In the genomic region with DNA sequence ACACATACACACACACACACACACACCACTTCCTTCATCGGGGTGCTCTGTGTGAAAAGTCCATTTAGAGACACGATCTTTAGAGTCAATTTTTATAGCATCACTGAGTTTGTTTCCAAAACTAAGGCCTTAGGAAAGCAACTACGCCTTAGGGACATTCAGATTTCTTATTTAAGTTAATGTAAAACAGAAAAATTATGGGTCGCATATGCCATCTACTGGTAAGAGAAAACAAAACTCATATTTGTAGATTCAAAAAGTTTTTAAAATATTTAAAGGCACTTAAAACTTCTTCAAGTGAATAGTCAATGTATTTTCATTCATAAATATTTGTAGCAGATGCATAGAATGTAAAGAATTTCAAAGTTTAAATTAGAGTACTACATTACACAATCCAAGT, we compare ENCODE assay signal across 8 cellular contexts.
A peak's percentile ranks its signal among the peaks of the same experiment; 100 is the strongest.
DNase-seq lines count a peak whose midpoint lies in the region; ATAC-seq and TF ChIP-seq lines count a peak whose summit lies in the region.

No MANE protein-coding gene starts in this region.

- CTCF ChIA-PET in naive thymus-derived CD4-positive, alpha-beta T cell (lab: Charles Lee) = no interaction called here

- no peaks in the 10 kb centered on the region for H3K9me3 Mint-ChIP-seq in naive thymus-derived CD4-positive, alpha-beta T cell

- H3K79me2 ChIP-seq in Karpas-422 (ENCODE audit: low read length) = no peaks in the 10 kb centered on the region

- H4K20me1 ChIP-seq in Karpas-422 (ENCODE audit: insufficient read depth, low read depth, low read length) = no peaks in the 10 kb centered on the region

- intact Hi-C loops in ascending aorta (cut with DNase I) (no loop called here), right lobe of liver (cut with DNase I) (no loop called here), posterior cingulate gyrus (cut with DNase I) (loop anchor here (10.0 kb wide), 1 partner anchor 356 kb away; no protein-coding TSS in a partner anchor)
- intact Hi-C loops in naive thymus-derived CD4-positive, alpha-beta T cell (cut with micrococcal nuclease) = no loop called here

- H3K27me3 Mint-ChIP-seq in naive thymus-derived CD4-positive, alpha-beta T cell = no peaks in the 10 kb centered on the region

- H3K4me2 ChIP-seq in Karpas-422 (ENCODE audit: low read depth, low read length, poor library complexity, severe bottlenecking) = no peak overlapping the region

- H3K27me3 ChIP-seq in BE2C (no peaks in the 10 kb centered on the region), Karpas-422 (ENCODE audit: low read length) (no peaks in the 10 kb centered on the region), ascending aorta (no peaks in the 10 kb centered on the region), right lobe of liver (no peaks in the 10 kb centered on the region)
- H3K27me3 ChIP-seq in naive thymus-derived CD4-positive, alpha-beta T cell (ENCODE audit: control insufficient read depth in 2 of 2, insufficient read depth in 2 of 2, low read length in 2 of 2) = no peaks in the 10 kb centered on the region

- peaks cover 11 to 27% (median 19%) of the 10 kb centered on the region in 7 donors for H3K4me1 Mint-ChIP-seq in naive thymus-derived CD4-positive, alpha-beta T cell

- H2AFZ ChIP-seq in Karpas-422 (ENCODE audit: low read length) = no peak overlapping the region

- H3K36me3 ChIP-seq in BE2C = peaks cover 12% of the 10 kb centered on the region
- H3K36me3 ChIP-seq in Karpas-422 (ENCODE audit: insufficient read depth, low read length) = peaks cover 3% of the 10 kb centered on the region; the same call in 1 of the 2 replicates
- peaks cover 0 to 20% of the 10 kb centered on the region in 2 donors for H3K36me3 ChIP-seq in ascending aorta
- peaks cover 0 to 5% (median 2%) of the 10 kb centered on the region in 4 donors for H3K36me3 ChIP-seq in right lobe of liver
- peaks cover 5 to 16% (median 7%) of the 10 kb centered on the region in 3 experiments for H3K36me3 ChIP-seq in naive thymus-derived CD4-positive, alpha-beta T cell (ENCODE audit: control insufficient read depth in 2 of 3, insufficient read depth in 3 of 3, low read length in 3 of 3)

- H3K27ac Mint-ChIP-seq in naive thymus-derived CD4-positive, alpha-beta T cell = peak overlapping the region in 1 of 9 donors; percentile 57

- peak; percentile 36 for TF ChIP-seq CTCF in BE2C (IDR thresholded peaks at IDR 0.05; ENCODE audit: low read depth, low read length)
- TF ChIP-seq CTCF in ascending aorta (IDR thresholded peaks at IDR 0.05) = peak in 2 of 3 experiments; percentile 21 to 37
- TF ChIP-seq CTCF in right lobe of liver (IDR thresholded peaks at IDR 0.05) = peak; percentile 20 to 25 (median 24)

- H3K9ac ChIP-seq in Karpas-422 (ENCODE audit: low read length) = no peak overlapping the region

- POLR2A ChIA-PET in naive thymus-derived CD4-positive, alpha-beta T cell (lab: Charles Lee) = no interaction called here

- TF ChIP-seq POLR2A in right lobe of liver (IDR thresholded peaks at IDR 0.05) = no peak

- no peaks in the 10 kb centered on the region for H3K9me2 ChIP-seq in Karpas-422 (replicated peaks; ENCODE audit: insufficient read depth, low read length)

- ATAC-seq in right lobe of liver = no peak
- no peak for ATAC-seq in naive thymus-derived CD4-positive, alpha-beta T cell
- ATAC-seq in GM19463 (IDR thresholded peaks at IDR 0.05; ENCODE audit: unreplicated experiment) = no peak

- H3K4me1 ChIP-seq in BE2C (no peaks in the 10 kb centered on the region), Karpas-422 (ENCODE audit: low read length) (no peaks in the 10 kb centered on the region), ascending aorta (no peaks in the 10 kb centered on the region), right lobe of liver (no peaks in the 10 kb centered on the region)
- H3K4me1 ChIP-seq in naive thymus-derived CD4-positive, alpha-beta T cell (ENCODE audit: control insufficient read depth in 2 of 2, insufficient read depth in 2 of 2, low read length in 2 of 2) = peaks cover 0 to 8% of the 10 kb centered on the region in 2 donors

- DNase-seq in BE2C (no peak), Karpas-422 (peak; percentile 68), ascending aorta (ENCODE audit: low spot score in 2 of 2) (no peak), right lobe of liver (no peak), posterior cingulate gyrus (no peak)
- DNase-seq in naive thymus-derived CD4-positive, alpha-beta T cell = no peak
- DNase-seq in activated naive CD4-positive, alpha-beta T cell treated with Interleukin-2 at 50 U/mL for 16 hours = no peak

- H3K4me3 Mint-ChIP-seq in naive thymus-derived CD4-positive, alpha-beta T cell = no peak overlapping the region

- WGBS in right lobe of liver (ENCODE audit: insufficient coverage, low coverage, low lambda C conversion rate, missing lambda C conversion rate) = 82% methylated on average over 4 of the region's 4 CpGs

- H3K27ac ChIP-seq in Karpas-422 (ENCODE audit: low read length) (no peak overlapping the region), ascending aorta (no peak overlapping the region), right lobe of liver (no peak overlapping the region)
- no peak overlapping the region for H3K27ac ChIP-seq in naive thymus-derived CD4-positive, alpha-beta T cell (ENCODE audit: low read depth, low read length)

- no peak overlapping the region for H3K4me3 ChIP-seq in BE2C (ENCODE audit: low read depth, low read length)
- no peak overlapping the region for H3K4me3 ChIP-seq in Karpas-422 (ENCODE audit: low read length)
- H3K4me3 ChIP-seq in ascending aorta = no peak overlapping the region
- H3K4me3 ChIP-seq in right lobe of liver = no peak overlapping the region
- H3K4me3 ChIP-seq in naive thymus-derived CD4-positive, alpha-beta T cell (ENCODE audit: low read length) = no peak overlapping the region

- H3K9me3 ChIP-seq in BE2C = no peaks in the 10 kb centered on the region
- no peaks in the 10 kb centered on the region for H3K9me3 ChIP-seq in Karpas-422 (ENCODE audit: low read length)
- H3K9me3 ChIP-seq in ascending aorta = no peaks in the 10 kb centered on the region
- H3K9me3 ChIP-seq in right lobe of liver = peaks cover 0 to 2% (median 0%) of the 10 kb centered on the region in 4 donors
- H3K9me3 ChIP-seq in naive thymus-derived CD4-positive, alpha-beta T cell (ENCODE audit: control insufficient read depth in 2 of 3, low read length in 3 of 3) = no peaks in the 10 kb centered on the region

- peaks cover 10 to 52% (median 29%) of the 10 kb centered on the region in 5 donors for H3K36me3 Mint-ChIP-seq in naive thymus-derived CD4-positive, alpha-beta T cell
